Comparison of ENCODE assay signal across 1 cellular context in the genomic region with DNA sequence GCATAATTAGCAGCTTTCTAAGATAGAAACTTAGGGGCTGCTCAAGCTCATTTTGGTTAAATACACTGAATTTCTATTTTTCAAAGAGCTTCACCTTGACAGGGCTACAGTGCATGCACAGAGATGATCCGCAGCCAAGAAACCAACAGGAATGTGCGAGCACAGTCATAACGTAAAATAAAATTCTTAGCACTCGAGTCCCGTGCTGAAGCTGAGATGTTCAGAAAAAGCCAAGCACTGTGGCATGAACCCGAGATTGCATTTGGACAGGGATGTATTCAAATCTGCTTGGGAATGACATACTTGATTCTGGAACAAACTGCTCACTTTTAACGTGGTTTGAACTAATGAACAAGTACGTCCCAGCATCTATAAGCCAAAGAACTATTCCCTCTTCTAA.
TF ChIP-seq lines count a peak whose summit lies in the region.

No MANE protein-coding gene starts in this region.

TF ChIP-seq in IMR-90, 13 proteins besides CTCF, POLR2A, EP300 and RAD21 (continued from another document):
- TF ChIP-seq CHD1 (IDR thresholded peaks at IDR 0.05; ENCODE audit: low read depth, low read length), result no peak
- no peak for TF ChIP-seq RCOR1 (IDR thresholded peaks at IDR 0.05; ENCODE audit: insufficient replicate concordance, low read length)
- no peak for TF ChIP-seq RFX5 (IDR thresholded peaks at IDR 0.05; ENCODE audit: low read depth, low read length)
- no peak for TF ChIP-seq BHLHE40 (IDR thresholded peaks at IDR 0.05; ENCODE audit: low read depth, low read length)
- no peak for TF ChIP-seq NFE2L2 (IDR thresholded peaks at IDR 0.05; ENCODE audit: low read depth, low read length)
- TF ChIP-seq SMC3 (IDR thresholded peaks at IDR 0.05; ENCODE audit: low read depth, low read length), result no peak
- no peak for TF ChIP-seq CEBPB (IDR thresholded peaks at IDR 0.05; ENCODE audit: low read depth, low read length)
TF ChIP-seq in IMR-90: peak in this region for 0.
